25 cellular contexts compared by ENCODE assay signal in the genomic region with DNA sequence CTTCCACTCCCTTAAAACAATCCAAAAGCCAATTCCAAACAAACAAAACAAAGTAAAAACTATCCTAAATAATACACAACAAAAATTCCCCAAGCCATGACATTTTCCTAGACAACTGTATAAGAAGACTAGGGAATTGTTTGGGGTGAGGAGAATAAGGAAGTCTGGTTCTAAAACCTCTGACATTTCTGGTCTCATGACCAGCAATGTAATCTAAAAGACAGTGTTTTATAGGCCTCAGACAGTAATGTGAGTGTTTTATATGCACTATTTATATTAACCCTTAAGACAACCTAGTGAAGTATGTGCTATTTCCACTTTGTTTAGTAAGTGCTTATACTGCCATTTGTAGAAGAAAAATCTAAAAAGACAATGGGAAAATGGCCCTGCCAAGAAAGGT. TPM values are rescaled to one million over a fixed set of nuclear protein-coding genes. Genes with fewer than 3 reads are reported as not detected.
DNase-seq lines count a peak whose midpoint lies in the region; ATAC-seq and TF ChIP-seq lines count a peak whose summit lies in the region.
"Had no signal": no experiment of that assay in that cellular context is flagged by ENCODE, and none has a peak within 500 bp of the region (broad histone marks: within the 10 kb centered on the region; RNA-seq: fewer than 3 reads in every experiment).

No MANE protein-coding gene starts in this region.

- DNase-seq in COLO829 (ENCODE audit: low spot score): peak; percentile 16
- DNase-seq in ascending aorta (ENCODE audit: low spot score in 2 of 2): no peak
- DNase-seq in left kidney (ENCODE audit: low read depth, low spot score): peak; percentile 18
- DNase-seq in tibial artery: no peak
- no peak for DNase-seq in G401 (ENCODE audit: low spot score)
- DNase-seq in psoas muscle: no peak
- DNase-seq: AML-193; Caco-2; CD4-positive, alpha-beta T cell; GDM1; HCEC 1CT; Kasumi-1; NCI-H1105; NCI-H1436 treated with DMSO at 0.1 percent for 48 hours; NCI-H187 treated with DMSO at 0.1 percent for 48 hours; NCI-H2107; NCI-H526 treated with DMSO at 0.1 percent for 48 hours; PC-9 had no signal

- H3K9me3 ChIP-seq in ascending aorta (no peaks in the 10 kb centered on the region), tibial artery (no peaks in the 10 kb centered on the region), psoas muscle (no peaks in the 10 kb centered on the region)
- H3K9me3 ChIP-seq: A549; BLaER1 treated with 17β-estradiol and CSF1 and Interleukin-3, amounts not matched to agents 10 nM and 100 nM; Caco-2; SJSA1 had no signal

- no peaks in the 10 kb centered on the region for H3K36me3 ChIP-seq in ascending aorta
- no peaks in the 10 kb centered on the region for H3K36me3 ChIP-seq in tibial artery
- H3K36me3 ChIP-seq in psoas muscle (ENCODE audit: insufficient read depth in 1 of 2, low read depth in 1 of 2): no peaks in the 10 kb centered on the region
- H3K36me3 ChIP-seq: BLaER1 treated with 17β-estradiol and CSF1 and Interleukin-3, amounts not matched to agents 10 nM and 100 nM; SJSA1 had no signal

- intact Hi-C loops in ascending aorta (cut with DNase I) (no loop called here), tibial artery (cut with DNase I; ENCODE audit: low total_unique reads) (no loop called here), psoas muscle (cut with DNase I) (no loop called here)

- H3K27me3 ChIP-seq in ascending aorta: no peaks in the 10 kb centered on the region
- H3K27me3 ChIP-seq in tibial artery: no peaks in the 10 kb centered on the region
- no peaks in the 10 kb centered on the region for H3K27me3 ChIP-seq in psoas muscle (ENCODE audit: insufficient read depth in 3 of 3, low read length in 2 of 3)
- H3K27me3 ChIP-seq: BLaER1 treated with 17β-estradiol and CSF1 and Interleukin-3, amounts not matched to agents 10 nM and 100 nM; SJSA1 had no signal

- TF ChIP-seq CTCF in ascending aorta (IDR thresholded peaks at IDR 0.05): no peak
- TF ChIP-seq CTCF in tibial artery (IDR thresholded peaks at IDR 0.05): no peak
- TF ChIP-seq CTCF in psoas muscle (IDR thresholded peaks at IDR 0.05): no peak

- in situ Hi-C loops in G401 (cut with HindIII; ENCODE audit: low sequenced_read_pairs): no loop called here

- no peak for ATAC-seq in activated CD4-positive, CD25-positive, alpha-beta regulatory T cell treated with anti-CD3 and anti-CD28 coated beads, Interleukin-2, amount 50 U/mL, for 24 hours
- ATAC-seq in psoas muscle: no peak
- ATAC-seq: A549, K562, Right ventricle myocardium inferior had no signal

- H3K27ac ChIP-seq in ascending aorta (peak overlapping the region; percentile 86 to 91), tibial artery (peak overlapping the region; percentile 73 to 83), psoas muscle (no peak overlapping the region)
- H3K27ac ChIP-seq: A549; BLaER1 treated with 17β-estradiol and CSF1 and Interleukin-3, amounts not matched to agents 10 nM and 100 nM; PC-9; SJSA1 had no signal

- H3K4me3 ChIP-seq in ascending aorta (no peak overlapping the region), tibial artery (no peak overlapping the region), psoas muscle (no peak overlapping the region)
- H3K4me3 ChIP-seq: A549; BLaER1 treated with 17β-estradiol and CSF1 and Interleukin-3, amounts not matched to agents 10 nM and 100 nM; K562; PC-9; SJSA1 had no signal

- H3K4me1 ChIP-seq in ascending aorta (peaks cover 9 to 49% of the 10 kb centered on the region in 2 donors), tibial artery (peaks cover 0 to 100% (median 27%) of the 10 kb centered on the region in 4 donors), psoas muscle (peaks cover 20% of the 10 kb centered on the region)
- H3K4me1 ChIP-seq: A549; BLaER1 treated with 17β-estradiol and CSF1 and Interleukin-3, amounts not matched to agents 10 nM and 100 nM; Caco-2; SJSA1 had no signal

RNA-seq across cellular contexts. Expression of a gene that starts 13.0 kb away (rescaled TPM):
- 83.4 TPM for total RNA-seq in ascending aorta
- not detected in 2 replicates for total RNA-seq in G401 (2014; rRNA removed; shearing (Covaris generic))
- 100 to 1,000 TPM in 1 of 4 donors, 10 to 100 TPM in 3; 13.2 to 108 (median 50.8) TPM for total RNA-seq in psoas muscle
- polyA plus RNA-seq in psoas muscle: 10 to 100 TPM in 2 of 3 donors, 1 to 10 TPM in 1; 2.6 to 20.0 (median 15.8) TPM
- total RNA-seq: Caco-2; CD4-positive, alpha-beta T cell; NCI-H460 had no signal
- polyA plus RNA-seq: A549, K562 had no signal

Comparison
In these comparisons a context has a peak if more than half of its experiments do, and no peak if none do; other contexts are left out.
1. DNase-seq: peak in COLO829 (single experiment) and left kidney (single experiment); none in ascending aorta (0 of 2), tibial artery (0 of 2), G401 (single experiment) and psoas muscle (0 of 2).
2. RNA of a gene that starts 13.0 kb away (total RNA-seq): 83.4 TPM in ascending aorta (single experiment) and 13.2 to 108 TPM in psoas muscle; not detected in G401; every median in the first group is over 10 times any median in the second.